13 cellular contexts compared by ENCODE assay signal in genomic region chr7:38825721-38826440, GRCh38.
DNase-seq lines count a peak whose midpoint lies in the region; ATAC-seq and TF ChIP-seq lines count a peak whose summit lies in the region.
"Had no signal": no experiment of that assay in that cellular context is flagged by ENCODE, and none has a peak within 500 bp of the region (broad histone marks: within the 10 kb centered on the region; RNA-seq: fewer than 3 reads in every experiment).

No MANE protein-coding gene starts in this region.

- ATAC-seq in GM21529 (IDR thresholded peaks at IDR 0.05; ENCODE audit: unreplicated experiment) (peak; percentile 55), body of pancreas (peak; percentile 34), memory B cell (ENCODE audit: low read depth) (no peak), HG03469 (IDR thresholded peaks at IDR 0.05; ENCODE audit: unreplicated experiment) (no peak)
- ATAC-seq in natural killer cell treated with Interleukin-12 subunit alpha and Interleukin-12 subunit beta and Interleukin-15 and Interleukin-18, amount 100 ng/mL, for 72 hours = no peak
- ATAC-seq: natural killer cell had no signal

- peaks cover 11 to 21% (median 14%) of the 10 kb centered on the region in 10 experiments for H3K4me1 ChIP-seq in BLaER1 treated with 17β-estradiol and CSF1 and Interleukin-3, amounts not matched to agents 10 nM and 100 nM
- H3K4me1 ChIP-seq in body of pancreas = peaks cover 32% of the 10 kb centered on the region

- H3K36me3 Mint-ChIP-seq in memory B cell = peaks cover 12% of the 10 kb centered on the region
- H3K36me3 Mint-ChIP-seq in natural killer cell treated with Interleukin-12 subunit alpha and Interleukin-12 subunit beta and Interleukin-15 and Interleukin-18, amount 100 ng/mL, for 72 hours = no peaks in the 10 kb centered on the region
- H3K36me3 Mint-ChIP-seq: natural killer cell had no signal

- peak overlapping the region; percentile 46 for H3K27ac Mint-ChIP-seq in memory B cell
- H3K27ac Mint-ChIP-seq in natural killer cell treated with Interleukin-12 subunit alpha and Interleukin-12 subunit beta and Interleukin-15 and Interleukin-18, amount 100 ng/mL, for 72 hours = no peak overlapping the region
- H3K27ac Mint-ChIP-seq: immature natural killer cell, natural killer cell had no signal

- no peaks in the 10 kb centered on the region for H3K27me3 Mint-ChIP-seq in memory B cell
- H3K27me3 Mint-ChIP-seq in natural killer cell treated with Interleukin-12 subunit alpha and Interleukin-12 subunit beta and Interleukin-15 and Interleukin-18, amount 100 ng/mL, for 72 hours = no peaks in the 10 kb centered on the region

- TF ChIP-seq POLR2A in body of pancreas (IDR thresholded peaks at IDR 0.05) = no peak

- H3K36me3 ChIP-seq in BLaER1 treated with 17β-estradiol and CSF1 and Interleukin-3, amounts not matched to agents 10 nM and 100 nM = peaks cover 11 to 51% (median 22%) of the 10 kb centered on the region in 11 experiments; a peak in 16 of 22 replicates
- no peaks in the 10 kb centered on the region for H3K36me3 ChIP-seq in body of pancreas (replicated peaks in 1 of 2; ENCODE audit: insufficient read depth in 1 of 2, low read depth in 2 of 2)

- no peak overlapping the region for H3K4me3 Mint-ChIP-seq in memory B cell
- H3K4me3 Mint-ChIP-seq in natural killer cell treated with Interleukin-12 subunit alpha and Interleukin-12 subunit beta and Interleukin-15 and Interleukin-18, amount 100 ng/mL, for 72 hours = no peak overlapping the region
- H3K4me3 Mint-ChIP-seq: immature natural killer cell, natural killer cell had no signal

- no peak overlapping the region for H3K4me3 ChIP-seq in BLaER1 treated with 17β-estradiol and CSF1 and Interleukin-3, amounts not matched to agents 10 nM and 100 nM
- no peak overlapping the region for H3K4me3 ChIP-seq in body of pancreas

- H3K9me3 Mint-ChIP-seq in memory B cell = no peaks in the 10 kb centered on the region
- no peaks in the 10 kb centered on the region for H3K9me3 Mint-ChIP-seq in natural killer cell treated with Interleukin-12 subunit alpha and Interleukin-12 subunit beta and Interleukin-15 and Interleukin-18, amount 100 ng/mL, for 72 hours
- H3K9me3 Mint-ChIP-seq: immature natural killer cell, natural killer cell had no signal

- peak overlapping the region in 8 of 11 experiments; percentile 20 to 58 (median 45); a peak in 13 of 22 replicates for H3K27ac ChIP-seq in BLaER1 treated with 17β-estradiol and CSF1 and Interleukin-3, amounts not matched to agents 10 nM and 100 nM
- peak overlapping the region in 3 of 4 donors; percentile 56 to 70 (median 67) for H3K27ac ChIP-seq in body of pancreas

- peaks cover 14 to 20% (median 16%) of the 10 kb centered on the region in 11 experiments for H3K9me3 ChIP-seq in BLaER1 treated with 17β-estradiol and CSF1 and Interleukin-3, amounts not matched to agents 10 nM and 100 nM (replicated peaks in 1 of 11)
- peaks cover 0 to 6% (median 0%) of the 10 kb centered on the region in 3 donors for H3K9me3 ChIP-seq in body of pancreas

- intact Hi-C loops in body of pancreas (cut with DNase I) = no loop called here

- WGBS in body of pancreas, 2 donors = 58 to 64% methylated on average over 3 of the region's 3 CpGs

- 0 out of 22 replicates have a peak overlapping the region, but pooled peaks of 1 of the 11 experiments have one; percentile 8 for H3K9ac ChIP-seq in BLaER1 treated with 17β-estradiol and CSF1 and Interleukin-3, amounts not matched to agents 10 nM and 100 nM

- H3K4me2 ChIP-seq in BLaER1 treated with 17β-estradiol and CSF1 and Interleukin-3, amounts not matched to agents 10 nM and 100 nM = peak overlapping the region; percentile 46 to 77 (median 58)

- DNase-seq in body of pancreas (no peak), memory B cell (ENCODE audit: low spot score in 2 of 2) (no peak), NCI-H1105 treated with DMSO at 0.1 percent for 48 hours (lab: John Stamatoyannopoulos, UW) (no peak), GDM1 (lab: John Stamatoyannopoulos, UW) (no peak)
- no peak for DNase-seq in natural killer cell treated with Interleukin-12 subunit alpha and Interleukin-12 subunit beta and Interleukin-15 and Interleukin-18, amount 100 ng/mL, for 72 hours (ENCODE audit: low spot score)
- DNase-seq: immature natural killer cell; natural killer cell; NCI-H187; OCI-M1; stimulated activated CD8-positive, alpha-beta memory T cell treated with anti-CD3 and anti-CD28 coated beads, Interleukin-4, amount 100 ng/mL, for 48 hours had no signal

- TF ChIP-seq CTCF in body of pancreas (IDR thresholded peaks at IDR 0.05) = no peak

- H4K20me1 ChIP-seq in BLaER1 treated with 17β-estradiol and CSF1 and Interleukin-3, amounts not matched to agents 10 nM and 100 nM = peaks cover 0 to 55% (median 0%) of the 10 kb centered on the region in 11 experiments; a peak in 4 of 22 replicates

- no peaks in the 10 kb centered on the region for H3K27me3 ChIP-seq in BLaER1 treated with 17β-estradiol and CSF1 and Interleukin-3, amounts not matched to agents 10 nM and 100 nM
- no peaks in the 10 kb centered on the region for H3K27me3 ChIP-seq in body of pancreas

- H3K4me1 Mint-ChIP-seq in memory B cell = peaks cover 12% of the 10 kb centered on the region
- H3K4me1 Mint-ChIP-seq in natural killer cell treated with Interleukin-12 subunit alpha and Interleukin-12 subunit beta and Interleukin-15 and Interleukin-18, amount 100 ng/mL, for 72 hours (ENCODE audit: low read depth in 2 of 2) = peaks cover 10 to 12% of the 10 kb centered on the region in 2 donors

Comparison
In these comparisons a context has a peak if more than half of its experiments do, and no peak if none do; other contexts are left out.
1. ATAC-seq: peak in GM21529 (single experiment) and body of pancreas (single experiment); none in memory B cell (single experiment), HG03469 (single experiment) and natural killer cell treated with Interleukin-12 subunit alpha and Interleukin-12 subunit beta and Interleukin-15 and Interleukin-18, amount 100 ng/mL, for 72 hours (0 of 2).